Comparison of ENCODE assay signal across 10 cellular contexts in genomic region chr12:9940370-9940769, GRCh38. TPM values are rescaled to one million over a fixed set of nuclear protein-coding genes. Genes with fewer than 3 reads are reported as not detected.
DNase-seq lines count a peak whose midpoint lies in the region; TF ChIP-seq lines count a peak whose summit lies in the region.
"Had no signal": no experiment of that assay in that cellular context is flagged by ENCODE, and none has a peak within 500 bp of the region (broad histone marks: within the 10 kb centered on the region; RNA-seq: fewer than 3 reads in every experiment).

No MANE protein-coding gene starts in this region.

- H2AFZ ChIP-seq in Loucy (ENCODE audit: low read length): no peak overlapping the region

- H4K20me1 ChIP-seq in Loucy (ENCODE audit: insufficient read depth, low read length, poor library complexity, severe bottlenecking): peaks cover 34% of the 10 kb centered on the region

- no peak overlapping the region for H3K4me3 ChIP-seq in GM06990 (replicated peaks; ENCODE audit: low read depth, low read length)
- H3K4me3 ChIP-seq in Loucy (ENCODE audit: low read length, poor library complexity, severe bottlenecking): peak overlapping the region; percentile 82
- no peak overlapping the region for H3K4me3 ChIP-seq in brain microvascular endothelial cell (ENCODE audit: low read depth, low read length)

- TF ChIP-seq CTCF in GM06990 (IDR thresholded peaks at IDR 0.05; ENCODE audit: insufficient read depth, low read length, poor library complexity, severe bottlenecking): peak; percentile 62
- peak; percentile 65 for TF ChIP-seq CTCF in Loucy (conservative IDR thresholded peaks at IDR 0.05; ENCODE audit: low read length)
- TF ChIP-seq CTCF in brain microvascular endothelial cell (IDR thresholded peaks at IDR 0.05; ENCODE audit: low read depth, low read length, missing control alignments): peak; percentile 44
- peak; percentile 19 for TF ChIP-seq CTCF in osteocyte (IDR thresholded peaks at IDR 0.05)

- no peaks in the 10 kb centered on the region for H3F3A ChIP-seq in Loucy (ENCODE audit: low read depth)

- H3K9me2 ChIP-seq in Loucy (replicated peaks; ENCODE audit: low read depth, low read length): no peaks in the 10 kb centered on the region

- no peak overlapping the region for H3K27ac Mint-ChIP-seq in osteocyte (ENCODE audit: unreplicated experiment)
- H3K27ac Mint-ChIP-seq: activated T-helper 1 cell treated with anti-CD3 and anti-CD28 coated beads, Interleukin-12 subunit alpha, Interleukin-12 subunit beta, Interleukin-2, Interleukin-4 antibody, amounts not matched to agents 30 ng/mL and 10 ng/mL and 1 ng/mL, durations not matched to agents 14 hours and 24 hours and 36 hours had no signal

- no peak overlapping the region for H3K27ac ChIP-seq in brain microvascular endothelial cell
- H3K27ac ChIP-seq: KMS-11 had no signal

- H3K9me3 ChIP-seq in Loucy (ENCODE audit: insufficient read depth, low read depth, low read length): no peaks in the 10 kb centered on the region

- H3K36me3 ChIP-seq in GM06990 (ENCODE audit: control insufficient read depth, insufficient read depth, low read length) (no peaks in the 10 kb centered on the region), Loucy (ENCODE audit: insufficient read depth, low read length) (0 out of 2 replicates have a peak, but pooled peaks cover 5% of the 10 kb centered on the region), brain microvascular endothelial cell (replicated peaks) (no peaks in the 10 kb centered on the region)

- DNase-seq in GM06990 (ENCODE audit: extremely low read depth, insufficient read length) (no peak), brain microvascular endothelial cell (no peak), osteocyte (ENCODE audit: extremely low spot score, unreplicated experiment) (no peak), NCI-H345 treated with DMSO at 0.1 percent for 48 hours (lab: John Stamatoyannopoulos, UW; ENCODE audit: unreplicated experiment) (no peak), SW 1271 (lab: John Stamatoyannopoulos, UW) (no peak)
- no peak for DNase-seq in activated T-cell treated with anti-CD3 and anti-CD28 coated beads, Interleukin-2, amount 50 U/mL, for 1 hour
- DNase-seq: SHP77 treated with DMSO at 0.1 percent for 48 hours had no signal

- H3K4me1 Mint-ChIP-seq in osteocyte (ENCODE audit: unreplicated experiment): no peaks in the 10 kb centered on the region

- H3K9ac ChIP-seq in Loucy (ENCODE audit: low read depth, low read length, poor library complexity, severe bottlenecking): peak overlapping the region; percentile 95
- H3K9ac ChIP-seq: KMS-11 had no signal

- in situ Hi-C loops in brain microvascular endothelial cell (cut with HindIII; ENCODE audit: low pct_ligation_motif_present, low sequenced_read_pairs): no loop called here

- peak overlapping the region; percentile 88 for H3K4me2 ChIP-seq in Loucy (ENCODE audit: low read depth, low read length, poor library complexity, severe bottlenecking)
- H3K4me2 ChIP-seq: KMS-11 had no signal

- peaks cover 67% of the 10 kb centered on the region for H3K79me2 ChIP-seq in Loucy (ENCODE audit: insufficient read depth, low read length)

- peaks cover 17% of the 10 kb centered on the region for H3K27me3 Mint-ChIP-seq in osteocyte (ENCODE audit: unreplicated experiment)

- no peaks in the 10 kb centered on the region for H3K9me3 Mint-ChIP-seq in osteocyte (ENCODE audit: unreplicated experiment)
- H3K9me3 Mint-ChIP-seq: activated T-helper 1 cell treated with anti-CD3 and anti-CD28 coated beads, Interleukin-12 subunit alpha, Interleukin-12 subunit beta, Interleukin-2, Interleukin-4 antibody, amounts not matched to agents 30 ng/mL and 10 ng/mL and 1 ng/mL, durations not matched to agents 14 hours and 24 hours and 36 hours had no signal

- H3K4me1 ChIP-seq in Loucy (ENCODE audit: insufficient read depth, low read length, poor library complexity, severe bottlenecking): peaks cover 50% of the 10 kb centered on the region

- H3K27me3 ChIP-seq in GM06990 (replicated peaks; ENCODE audit: control insufficient read depth, insufficient read depth, low read length) (peaks cover 3% of the 10 kb centered on the region; the same call in 1 of the 2 replicates), Loucy (ENCODE audit: insufficient read depth, low read length, poor library complexity, severe bottlenecking) (no peaks in the 10 kb centered on the region), brain microvascular endothelial cell (replicated peaks) (no peaks in the 10 kb centered on the region)

- no peaks in the 10 kb centered on the region for H3K36me3 Mint-ChIP-seq in osteocyte (ENCODE audit: unreplicated experiment)

- no peak overlapping the region for H3K4me3 Mint-ChIP-seq in osteocyte (ENCODE audit: unreplicated experiment)
- H3K4me3 Mint-ChIP-seq: activated T-helper 1 cell treated with anti-CD3 and anti-CD28 coated beads, Interleukin-12 subunit alpha, Interleukin-12 subunit beta, Interleukin-2, Interleukin-4 antibody, amounts not matched to agents 30 ng/mL and 10 ng/mL and 1 ng/mL, durations not matched to agents 14 hours and 24 hours and 36 hours had no signal

RNA-seq across cellular contexts. Expression of gene CLEC2A, which starts 8.2 kb away (rescaled TPM):
- not detected in 2 replicates for total RNA-seq in osteocyte
- total RNA-seq: activated T-helper 1 cell treated with anti-CD3 and anti-CD28 coated beads, Interleukin-12 subunit alpha, Interleukin-12 subunit beta, Interleukin-2, Interleukin-4 antibody, amounts not matched to agents 30 ng/mL and 10 ng/mL and 1 ng/mL, durations not matched to agents 14 hours and 24 hours and 36 hours had no signal

RNA-seq across cellular contexts. Expression of gene CLEC12A, which starts 30.8 kb away (rescaled TPM):
- not detected in 2 replicates for total RNA-seq in osteocyte
- total RNA-seq: activated T-helper 1 cell treated with anti-CD3 and anti-CD28 coated beads, Interleukin-12 subunit alpha, Interleukin-12 subunit beta, Interleukin-2, Interleukin-4 antibody, amounts not matched to agents 30 ng/mL and 10 ng/mL and 1 ng/mL, durations not matched to agents 14 hours and 24 hours and 36 hours had no signal

RNA-seq across cellular contexts. Expression of gene CLEC1B, which starts 58.6 kb away (rescaled TPM):
- total RNA-seq in osteocyte: not detected in 2 replicates
- total RNA-seq: activated T-helper 1 cell treated with anti-CD3 and anti-CD28 coated beads, Interleukin-12 subunit alpha, Interleukin-12 subunit beta, Interleukin-2, Interleukin-4 antibody, amounts not matched to agents 30 ng/mL and 10 ng/mL and 1 ng/mL, durations not matched to agents 14 hours and 24 hours and 36 hours had no signal

RNA-seq across cellular contexts. Expression of gene KLRF2, which starts 59.1 kb away (rescaled TPM):
- total RNA-seq in osteocyte: not detected in 2 replicates
- total RNA-seq: activated T-helper 1 cell treated with anti-CD3 and anti-CD28 coated beads, Interleukin-12 subunit alpha, Interleukin-12 subunit beta, Interleukin-2, Interleukin-4 antibody, amounts not matched to agents 30 ng/mL and 10 ng/mL and 1 ng/mL, durations not matched to agents 14 hours and 24 hours and 36 hours had no signal
